8 cellular contexts compared by ENCODE assay signal in genomic region chr4:168480991-168481588, GRCh38. TPM values are rescaled to one million over a fixed set of nuclear protein-coding genes. Genes with fewer than 3 reads are reported as not detected.
A peak's percentile ranks its signal among the peaks of the same experiment; 100 is the strongest.
DNase-seq lines count a peak whose midpoint lies in the region; ATAC-seq, FAIRE-seq and TF ChIP-seq lines count a peak whose summit lies in the region.

No MANE protein-coding gene starts in this region.

- H3K4me1 ChIP-seq in ACC112 (ENCODE audit: control insufficient read depth, insufficient read depth, low read length, unreplicated experiment) = peaks cover 52% of the 10 kb centered on the region
- peaks cover 30% of the 10 kb centered on the region for H3K4me1 ChIP-seq in PC-9 (replicated peaks; ENCODE audit: insufficient read depth)

- CTCF ChIA-PET in PC-9 (lab: Charles Lee) = no interaction called here

- peak overlapping the region; percentile 98 for H3K27ac ChIP-seq in ACC112 (ENCODE audit: low read depth, low read length)
- peak overlapping the region; percentile 95 for H3K27ac ChIP-seq in PC-9

- no peaks in the 10 kb centered on the region for H3K27me3 ChIP-seq in ACC112 (ENCODE audit: insufficient read depth, low read length)
- no peaks in the 10 kb centered on the region for H3K27me3 ChIP-seq in PC-9 (ENCODE audit: insufficient read depth, low read depth)

- H3K4me3 Mint-ChIP-seq in progenitor cell of endocrine pancreas (ENCODE audit: low read depth) = peak overlapping the region; percentile 95

- peaks cover 5% of the 10 kb centered on the region; the same call in 1 of the 2 replicates for H3K36me3 ChIP-seq in ACC112 (ENCODE audit: insufficient read depth, low read length)
- H3K36me3 ChIP-seq in PC-9 (ENCODE audit: low read depth) = no peaks in the 10 kb centered on the region

- peak overlapping the region; percentile 97 for H3K4me2 ChIP-seq in PC-9

- peaks cover 9% of the 10 kb centered on the region; the same call in 1 of the 2 replicates for H3F3A ChIP-seq in PC-9 (ENCODE audit: insufficient read depth, low read depth)

- intact Hi-C loops in PC-9 (cut with micrococcal nuclease; ENCODE audit: unreplicated experiment) = loop anchor here (5.0 to 10.0 kb wide), 4 partner anchors 59 to 594 kb away; no protein-coding TSS in a partner anchor

- no peaks in the 10 kb centered on the region for H3K9me2 ChIP-seq in PC-9 (ENCODE audit: insufficient read depth)

- peaks cover 50% of the 10 kb centered on the region for H3K27me3 Mint-ChIP-seq in progenitor cell of endocrine pancreas

- H3K36me3 Mint-ChIP-seq in progenitor cell of endocrine pancreas (ENCODE audit: insufficient read depth) = no peaks in the 10 kb centered on the region

- no peaks in the 10 kb centered on the region for H3K9me3 Mint-ChIP-seq in progenitor cell of endocrine pancreas (ENCODE audit: low read depth)

- TF ChIP-seq CTCF in PC-9 (conservative IDR thresholded peaks at IDR 0.05) (no peak), progenitor cell of endocrine pancreas (IDR thresholded peaks at IDR 0.05; ENCODE audit: unreplicated experiment) (no peak)

- no peaks in the 10 kb centered on the region for H4K20me1 ChIP-seq in PC-9 (ENCODE audit: insufficient read depth)

- ATAC-seq in GM18511 (IDR thresholded peaks at IDR 0.05; ENCODE audit: unreplicated experiment) (peak; percentile 42), HG03196 (IDR thresholded peaks at IDR 0.05; ENCODE audit: unreplicated experiment) (peak; percentile 45)

- H3K4me3 ChIP-seq in ACC112 (ENCODE audit: low read depth, low read length) (peak overlapping the region; percentile 86), PC-9 (peak overlapping the region; percentile 82)

- no peaks in the 10 kb centered on the region; the same call in 1 of the 2 replicates for H3K9me3 ChIP-seq in PC-9 (ENCODE audit: insufficient read depth, low read depth)

- BruUV-seq in PC-9 (replicated peaks; lab: Mats Ljungman, UMichigan) = TSS peak; percentile 12

- H3K79me2 ChIP-seq in ACC112 (ENCODE audit: control insufficient read depth, insufficient read depth, low read length, unreplicated experiment) (peaks cover 40% of the 10 kb centered on the region), PC-9 (ENCODE audit: low read depth) (peaks cover 5% of the 10 kb centered on the region; the same call in 1 of the 2 replicates)

- H3K4me1 Mint-ChIP-seq in progenitor cell of endocrine pancreas (ENCODE audit: low read depth) = peaks cover 5% of the 10 kb centered on the region

- H2AFZ ChIP-seq in ACC112 (ENCODE audit: low read length, unreplicated experiment) = peak overlapping the region; percentile 29
- H2AFZ ChIP-seq in PC-9 = peak overlapping the region; percentile 94

- DNase-seq in PC-9 = peak; percentile 28 to 71
- peak; percentile 34 for DNase-seq in activated naive CD4-positive, alpha-beta T cell treated with anti-CD3 and anti-CD28 coated beads, Interleukin-2, amount 50 U/mL, for 16 hours
- DNase-seq in frontal cortex (ENCODE audit: low spot score in 2 of 2) = peak; percentile 23 to 41
- DNase-seq in progenitor cell of endocrine pancreas (ENCODE audit: low spot score, unreplicated experiment) = no peak
- DNase-seq in middle frontal gyrus (ENCODE audit: extremely low spot score, low spot score) = no peak

- POLR2A ChIA-PET in PC-9 (lab: Charles Lee; ENCODE audit: unreplicated experiment) = interaction anchor here (0.6 kb wide), 3 partner anchors 72 to 522 kb away, joined by 3 to 19 read pairs (median 6); no protein-coding TSS in a partner anchor

- peak overlapping the region; percentile 94 for H3K27ac Mint-ChIP-seq in progenitor cell of endocrine pancreas

- no peak for FAIRE-seq in frontal cortex (lab: Jason Lieb, UNC)

RNA-seq across cellular contexts. Expression of gene DDX60L, which starts 0.8 kb away (rescaled TPM):
- total RNA-seq in PC-9 (2021) (68.1 and 71.7 TPM in 2 replicates), frontal cortex (2.9 TPM), progenitor cell of endocrine pancreas (1.1 and 1.2 TPM in 2 replicates)

RNA-seq across cellular contexts. Expression of gene PALLD, which starts 15.8 kb away (rescaled TPM):
- total RNA-seq in PC-9 (2021) = 139 and 156 TPM in 2 replicates
- total RNA-seq in frontal cortex = 17.1 TPM
- total RNA-seq in progenitor cell of endocrine pancreas = 43.2 and 46.5 TPM in 2 replicates

Comparison
In these comparisons a context has a peak if more than half of its experiments do, and no peak if none do; other contexts are left out.
1. DNase-seq: peak in PC-9 (2 of 2), activated naive CD4-positive, alpha-beta T cell treated with anti-CD3 and anti-CD28 coated beads, Interleukin-2, amount 50 U/mL, for 16 hours (single experiment) and frontal cortex (2 of 2); none in progenitor cell of endocrine pancreas (single experiment) and middle frontal gyrus (single experiment).
2. RNA of gene DDX60L, which starts 0.8 kb away (total RNA-seq): 68.1 to 71.7 TPM in PC-9; 2.9 TPM in frontal cortex (single experiment) and 1.1 to 1.2 TPM in progenitor cell of endocrine pancreas; every median in the first group is over 10 times any median in the second.